In the genomic region with DNA sequence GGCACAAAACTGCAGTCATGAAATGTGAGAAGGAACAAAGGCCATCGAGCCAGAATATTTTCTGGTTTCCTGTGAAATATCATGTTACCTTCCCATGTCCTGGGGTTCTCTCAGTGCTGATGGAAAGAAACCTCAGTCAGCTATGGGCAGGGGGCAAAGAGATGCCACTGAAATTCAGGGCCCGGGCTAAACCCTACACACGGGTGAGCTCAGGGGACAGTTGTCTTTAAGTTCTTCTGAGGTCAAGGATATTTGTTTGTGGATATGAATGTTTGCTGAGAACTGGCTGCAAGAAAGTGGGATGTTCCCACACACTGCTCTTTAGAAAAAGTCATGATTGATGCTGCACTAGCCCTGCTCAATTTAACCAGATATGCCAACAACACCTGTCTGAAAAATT, we compare ENCODE assay signal across 24 cellular contexts.
"Had no signal": no experiment of that assay in that cellular context is flagged by ENCODE, and none has a peak within 500 bp of the region (broad histone marks: within the 10 kb centered on the region; RNA-seq: fewer than 3 reads in every experiment).

No MANE protein-coding gene starts in this region.

- H3K4me3 Mint-ChIP-seq: activated CD8-positive, alpha-beta T cell treated with anti-CD3 and anti-CD28 coated beads, Interleukin-2, amount 10 ng/mL, durations not matched to agents 7 days and 5 days; IgD-negative memory B cell; T-helper 1 cell treated with Interleukin-12 subunit alpha and Interleukin-12 subunit beta and Interleukin-4 antibody, amounts not matched to agents 30 μg/mL and 1 μg/mL, for 36 hours; WTC11 had no signal

- H3K4me3 ChIP-seq: breast epithelium had no signal

- ATAC-seq: activated CD8-positive, alpha-beta T cell treated with anti-CD3 and anti-CD28 coated beads, Interleukin-2, amount 10 ng/mL, durations not matched to agents 7 days and 5 days; PC-3; WTC11 had no signal

- H3K4me1 ChIP-seq: breast epithelium had no signal

- H3K27ac Mint-ChIP-seq: activated CD8-positive, alpha-beta T cell treated with anti-CD3 and anti-CD28 coated beads, Interleukin-2, amount 10 ng/mL, durations not matched to agents 7 days and 5 days; IgD-negative memory B cell; T-helper 1 cell treated with Interleukin-12 subunit alpha and Interleukin-12 subunit beta and Interleukin-4 antibody, amounts not matched to agents 30 μg/mL and 1 μg/mL, for 36 hours; WTC11 had no signal

- H3K36me3 Mint-ChIP-seq: IgD-negative memory B cell had no signal

- H3K36me3 ChIP-seq: breast epithelium had no signal

- H3K27ac ChIP-seq: breast epithelium had no signal

- H3K9me3 Mint-ChIP-seq: T-helper 1 cell treated with Interleukin-12 subunit alpha and Interleukin-12 subunit beta and Interleukin-4 antibody, amounts not matched to agents 30 μg/mL and 1 μg/mL, for 36 hours; WTC11 had no signal

- H3K9me3 ChIP-seq: breast epithelium had no signal

- DNase-seq: activated CD4-positive, alpha-beta T cell treated with anti-CD3 and anti-CD28 coated beads for 48 hours; activated CD4-positive, alpha-beta T cell treated with anti-CD3 and anti-CD28 coated beads, Interleukin-2, amount 50 U/mL, for 4 hours; activated CD4-positive, CD25-positive, alpha-beta regulatory T cell treated with anti-CD3 and anti-CD28 coated beads, Interleukin-2, amount 50 U/mL, for 72 hours; activated CD8-positive, alpha-beta memory T cell treated with anti-CD3 and anti-CD28 coated beads, Interleukin-2, amount 50 U/mL, for 48 hours; activated CD8-positive, alpha-beta T cell treated with anti-CD3 and anti-CD28 coated beads, Interleukin-2, amount 10 ng/mL, durations not matched to agents 7 days and 5 days; activated naive CD4-positive, alpha-beta T cell treated with anti-CD3 and anti-CD28 coated beads, Interleukin-2, amount 50 U/mL, for 16 hours; activated T-cell treated with anti-CD3 and anti-CD28 coated beads, Interleukin-2, amount 50 U/mL, for 1 hour; aorta; caudate nucleus; KG1; MV-4-11; NCI-H1092 treated with DMSO at 0.1 percent for 48 hours; NCI-H1417 treated with DMSO at 0.1 percent for 48 hours; NCI-H187; NCI-H2227 treated with DMSO at 0.1 percent for 48 hours; NCI-H510A; NCI-H526 treated with DMSO at 0.1 percent for 48 hours; NCI-H82; PC-3; SHP77 had no signal
